9 cellular contexts compared by ENCODE assay signal in genomic region chr1:34929497-34929852, GRCh38. TPM values are rescaled to one million over a fixed set of nuclear protein-coding genes. Genes with fewer than 3 reads are reported as not detected.
DNase-seq lines count a peak whose midpoint lies in the region; ATAC-seq, FAIRE-seq and TF ChIP-seq lines count a peak whose summit lies in the region.
"Had no signal": no experiment of that assay in that cellular context is flagged by ENCODE, and none has a peak within 500 bp of the region (broad histone marks: within the 10 kb centered on the region; RNA-seq: fewer than 3 reads in every experiment).

Gene DLGAP3, minus strand, starts transcription at chr1:34929650. Its CDS starts 24,267 bp downstream, at chr1:34905383.

- no peak for TF ChIP-seq RAD21 in H1 (IDR thresholded peaks at IDR 0.05 in 1 of 2, conservative IDR thresholded peaks at IDR 0.05 in 1 of 2; ENCODE audit: low read depth in 2 of 2, low read length in 2 of 2)

- H3K4me3 ChIP-seq in NT2/D1 (ENCODE audit: insufficient read length, low read depth) (peak within 1 kb of the TSS; percentile 68), H1 (ENCODE audit: extremely low read depth in 1 of 4, insufficient read depth in 2 of 4, low read depth in 3 of 4, low read length in 4 of 4) (peak within 1 kb of the TSS; percentile 57 to 80 (median 66)), sigmoid colon (peak within 1 kb of the TSS in 3 of 4 donors; percentile 36 to 49 (median 46))

- peaks cover 12% of the 10 kb centered on the region for H3K23me2 ChIP-seq in H1 (ENCODE audit: low read depth, low read length)

- ATAC-seq in GM21447 (IDR thresholded peaks at IDR 0.05; ENCODE audit: unreplicated experiment) = no peak

- no peak for FAIRE-seq in H1 (lab: Jason Lieb, UNC)

- H3K27ac ChIP-seq in H1 (ENCODE audit: low read depth, low read length) = no peak within 1 kb of the TSS
- H3K27ac ChIP-seq in sigmoid colon = no peak within 1 kb of the TSS

- no peak within 1 kb of the TSS for H2AFZ ChIP-seq in H1 (ENCODE audit: low read length)

- CTCF ChIA-PET in H1 (lab: Charles Lee; ENCODE audit: partially characterized antibody) = interaction anchor here (0.8 to 2.4 kb wide), 11 partner anchors 10 to 181 kb away, joined by 3 to 8 read pairs (median 3); partner anchors contain the start of gene SMIM12

- no peak within 1 kb of the TSS for H3K56ac ChIP-seq in H1 (replicated peaks; ENCODE audit: insufficient read length, low read depth, low read length)

- 0% methylated on average over 16 of the region's 50 CpGs; no CpG with 5 or more reads in 1 of the 2 experiments for WGBS in H1 (ENCODE audit: extremely low coverage in 1 of 2, insufficient coverage in 1 of 2, insufficient read length in 1 of 2, insufficient replicate concordance in 2 of 2, low coverage in 1 of 2, low lambda C conversion rate in 2 of 2, missing lambda C conversion rate in 1 of 2), 2 experiments
- 1 to 2% methylated on average over 50 of the region's 50 CpGs for WGBS in sigmoid colon, 2 donors

- peak within 1 kb of the TSS; percentile 90 for H3K4ac ChIP-seq in H1 (replicated peaks; ENCODE audit: insufficient read length, low read depth, low read length)

- H2AK5ac ChIP-seq in H1 (ENCODE audit: low read depth, low read length) = peak within 1 kb of the TSS; percentile 91; the same call in 1 of the 2 replicates

- POLR2A ChIA-PET in H1 (lab: Charles Lee; ENCODE audit: partially characterized antibody) = interaction anchor here (0.7 to 3.0 kb wide), 9 partner anchors 10 to 250 kb away, joined by 3 to 12 read pairs (median 4); partner anchors contain the start of gene ZMYM6

- no peaks in the 10 kb centered on the region for H3K9me3 ChIP-seq in NT2/D1 (ENCODE audit: insufficient read depth, low read length)
- no peaks in the 10 kb centered on the region for H3K9me3 ChIP-seq in H1 (ENCODE audit: insufficient read depth in 2 of 2, low read depth in 1 of 2, low read length in 1 of 2)
- no peaks in the 10 kb centered on the region for H3K9me3 ChIP-seq in sigmoid colon

- no peak within 1 kb of the TSS; the same call in 1 of the 2 replicates for H2BK20ac ChIP-seq in H1 (ENCODE audit: low read length)

- no peaks in the 10 kb centered on the region for H3K79me1 ChIP-seq in H1 (ENCODE audit: low read depth, low read length)

- H2BK15ac ChIP-seq in H1 (ENCODE audit: low read length) = peak within 1 kb of the TSS; percentile 99

- H3K18ac ChIP-seq in H1 (ENCODE audit: extremely low read depth, low read length) = peak within 1 kb of the TSS; percentile 60

- peak; percentile 53 to 69 for DNase-seq in NCI-H2081 (lab: John Stamatoyannopoulos, UW)
- no peak for DNase-seq in NCI-H2081 treated with DMSO at 0.1 percent for 48 hours (lab: John Stamatoyannopoulos, UW)
- DNase-seq in NT2/D1 (ENCODE audit: low read depth, low spot score) = no peak
- peak in 1 of 2 experiments; percentile 69 for DNase-seq in H1 (ENCODE audit: low read depth in 1 of 2, low spot score in 2 of 2)
- no peak for DNase-seq in sigmoid colon
- no peak for DNase-seq in dermis blood vessel endothelial cell
- DNase-seq in ureter (ENCODE audit: low spot score) = no peak

- H2BK5ac ChIP-seq in H1 (ENCODE audit: low read depth, low read length) = peak within 1 kb of the TSS; percentile 57; the same call in 1 of the 2 replicates

- H3K36me3 ChIP-seq in NT2/D1 (ENCODE audit: insufficient read depth, insufficient read length, low read length) (no peaks in the 10 kb centered on the region), H1 (ENCODE audit: control insufficient read depth in 2 of 4, insufficient read depth in 4 of 4, low read length in 3 of 4) (no peaks in the 10 kb centered on the region), sigmoid colon (no peaks in the 10 kb centered on the region)

- H4K8ac ChIP-seq in H1 (ENCODE audit: extremely low read depth, insufficient read depth, low read length) = peak within 1 kb of the TSS; percentile 58

- H3K27me3 ChIP-seq in NT2/D1 (ENCODE audit: insufficient read depth, insufficient read length) (peaks cover 47% of the 10 kb centered on the region), H1 (replicated peaks in 1 of 4; ENCODE audit: control insufficient read depth in 3 of 4, extremely low read depth in 1 of 4, insufficient read depth in 3 of 4, low read length in 3 of 4) (peaks cover 0 to 23% (median 21%) of the 10 kb centered on the region in 4 experiments; a peak in 6 of 7 replicates), sigmoid colon (peaks cover 40 to 64% (median 54%) of the 10 kb centered on the region in 3 donors)

- intact Hi-C loops in sigmoid colon (cut with DNase I) = no loop called here

- H3K23ac ChIP-seq in H1 (ENCODE audit: insufficient read length) = no peak within 1 kb of the TSS

- TF ChIP-seq CTCF in H1 (IDR thresholded peaks at IDR 0.05; ENCODE audit: control extremely low read depth in 1 of 3, insufficient read depth in 1 of 3, low read depth in 1 of 3, low read length in 3 of 3) = no peak
- no peak for TF ChIP-seq CTCF in sigmoid colon (IDR thresholded peaks at IDR 0.05)

- peak within 1 kb of the TSS; percentile 88 to 100 for H3K4me2 ChIP-seq in H1 (ENCODE audit: insufficient read depth in 1 of 2, low read depth in 2 of 2, low read length in 2 of 2)

- peak within 1 kb of the TSS; percentile 95; the same call in 1 of the 2 replicates for H2BK12ac ChIP-seq in H1 (ENCODE audit: low read depth, low read length)

- H3K9ac ChIP-seq in NT2/D1 (ENCODE audit: insufficient read length, low read depth) (peak within 1 kb of the TSS; percentile 83), H1 (replicated peaks in 1 of 4; ENCODE audit: extremely low read depth in 1 of 4, low read depth in 3 of 4, low read length in 3 of 4) (peak within 1 kb of the TSS in 1 of 4 experiments; percentile 57; a peak in 2 of 7 replicates)

- H4K5ac ChIP-seq in H1 (ENCODE audit: insufficient read length, low read depth, low read length) = no peak within 1 kb of the TSS

- TF ChIP-seq POLR2A in H1 (IDR thresholded peaks at IDR 0.05; ENCODE audit: control extremely low read depth in 1 of 2, low read depth in 2 of 2, low read length in 2 of 2) (no peak), sigmoid colon (IDR thresholded peaks at IDR 0.05) (no peak)

- H3K14ac ChIP-seq in H1 (ENCODE audit: insufficient read length) = no peak within 1 kb of the TSS

- peak within 1 kb of the TSS; percentile 79 for H4K91ac ChIP-seq in H1 (replicated peaks; ENCODE audit: insufficient read length, low read length)

- no peak within 1 kb of the TSS for H2BK120ac ChIP-seq in H1 (replicated peaks; ENCODE audit: low read depth, low read length)

- H3K79me2 ChIP-seq in H1 (ENCODE audit: control insufficient read depth in 1 of 2, insufficient read depth in 2 of 2, low read length in 2 of 2) = no peaks in the 10 kb centered on the region

- no peak for TF ChIP-seq EP300 in H1 (IDR thresholded peaks at IDR 0.05; ENCODE audit: borderline replicate concordance in 1 of 2, low read depth in 2 of 2, low read length in 2 of 2)
- TF ChIP-seq EP300 in sigmoid colon (IDR thresholded peaks at IDR 0.05) = no peak

- H4K20me1 ChIP-seq in H1 (replicated peaks in 1 of 2; ENCODE audit: control insufficient read depth in 1 of 2, insufficient read depth in 2 of 2, low read length in 2 of 2) = peaks cover 2 to 10% of the 10 kb centered on the region in 2 experiments

- peaks cover 7% of the 10 kb centered on the region for H3K4me1 ChIP-seq in NT2/D1 (ENCODE audit: insufficient read depth, insufficient read length)
- H3K4me1 ChIP-seq in H1 (replicated peaks in 1 of 4; ENCODE audit: control insufficient read depth in 3 of 4, insufficient read depth in 4 of 4, low read length in 3 of 4) = peaks cover 8 to 9% (median 9%) of the 10 kb centered on the region in 4 experiments
- peaks cover 0 to 18% (median 16%) of the 10 kb centered on the region in 4 donors for H3K4me1 ChIP-seq in sigmoid colon

TF ChIP-seq in H1, 55 proteins besides CTCF, POLR2A, EP300 and RAD21:
- TF ChIP-seq EGR1 (IDR thresholded peaks at IDR 0.05; ENCODE audit: borderline replicate concordance, low read depth, low read length) (peak; percentile 28; the same call in 1 of the 2 replicates), BCL11A (IDR thresholded peaks at IDR 0.05; ENCODE audit: low read depth in 2 of 2, low read length in 2 of 2) (no peak)

RNA-seq across cellular contexts. Expression of gene DLGAP3, which starts in this region (rescaled TPM):
- 13.2 and 14.8 TPM in 2 replicates for total RNA-seq in H1 (2021; fragmentation: NEBNext Ultra II Directional; extraction: Animal tissue kit (Norgen Biotek cat#: 25700))
- polyA plus RNA-seq in H1 (2011; rRNA removed) = 3.8 and 6.7 TPM in 2 replicates
- 3.6 TPM for polyA plus RNA-seq in H1 (2011; cell fraction: cytosol; rRNA removed)
- 5.0 TPM for polyA plus RNA-seq in H1 (2011; cell fraction: nucleus; rRNA removed)
- polyA plus RNA-seq in H1 (2012, experiment 1 of 2) = 3.8 to 10.6 TPM (median 8.4 TPM) in 4 replicates
- polyA plus RNA-seq in H1 (2012, experiment 2 of 2) = 4.7 TPM
- 7.6 TPM for polyA plus RNA-seq in H1 (2013, experiment 1 of 2)
- 7.8 TPM for polyA plus RNA-seq in H1 (2013, experiment 2 of 2)
- 1.6 TPM in 2 replicates for polyA minus RNA-seq in H1 (2011; rRNA and poly(A)+ RNA removed)
- polyA minus RNA-seq in H1 (2011; cell fraction: cytosol; rRNA and poly(A)+ RNA removed) = 4.3 TPM
- 3.2 TPM for polyA minus RNA-seq in H1 (2011; cell fraction: nucleus; rRNA and poly(A)+ RNA removed)
- under 1 TPM; 0.36 to 0.68 (median 0.52) TPM for total RNA-seq in sigmoid colon
- under 1 TPM in 1 of 3 donors, not detected in 2; 0.63 TPM for polyA plus RNA-seq in sigmoid colon
- total RNA-seq in dermis blood vessel endothelial cell = under 0.01 TPM in 1 of 2 replicates, not detected in the other
- 0.26 TPM for total RNA-seq in ureter
- total RNA-seq: lung microvascular endothelial cell had no signal

Comparison
In these comparisons a context has a peak if more than half of its experiments do, and no peak if none do; other contexts are left out.
1. DNase-seq: peak in NCI-H2081 (2 of 2); none in NCI-H2081 treated with DMSO at 0.1 percent for 48 hours (single experiment), NT2/D1 (single experiment), sigmoid colon (single experiment), dermis blood vessel endothelial cell (single experiment) and ureter (single experiment).
2. Peak in every context shown above with its lines, with median percentiles within 50 percentile points of each other: H3K4me3 ChIP-seq.